Comparison of ENCODE assay signal across 26 cellular contexts in the genomic region with DNA sequence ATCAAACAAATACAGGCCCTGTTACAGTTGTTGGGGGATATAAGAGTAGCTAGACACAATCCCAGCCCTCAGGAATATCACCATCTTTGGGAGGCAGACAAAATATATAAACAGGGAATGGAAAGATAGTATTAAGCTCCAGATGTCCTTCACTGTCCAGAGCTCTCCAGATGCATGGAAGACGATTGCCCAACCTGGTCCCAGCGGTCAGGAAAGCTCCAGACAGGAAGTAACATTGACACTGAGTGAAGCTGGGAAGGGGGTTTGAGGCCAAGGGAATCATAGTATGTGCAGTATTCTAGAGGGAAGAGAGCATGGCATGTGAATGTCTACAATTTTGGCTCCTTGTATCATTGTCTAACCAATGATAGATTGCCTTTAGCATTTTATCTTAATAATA.
"Had no signal": no experiment of that assay in that cellular context is flagged by ENCODE, and none has a peak within 500 bp of the region (broad histone marks: within the 10 kb centered on the region; RNA-seq: fewer than 3 reads in every experiment).

No MANE protein-coding gene starts in this region.

- H3K36me3 ChIP-seq: brain microvascular endothelial cell, Peyer's patch had no signal

- H3K9me3 ChIP-seq: Peyer's patch had no signal

- H3K27ac ChIP-seq: brain microvascular endothelial cell, Peyer's patch had no signal

- H3K27me3 ChIP-seq: brain microvascular endothelial cell, Peyer's patch had no signal

- H3K4me3 ChIP-seq: K562, Peyer's patch had no signal

- ATAC-seq: activated CD8-positive, alpha-beta T cell treated with anti-CD3 and anti-CD28 coated beads, Interleukin-2, amount 10 ng/mL, durations not matched to agents 7 days and 5 days; activated naive CD4-positive, alpha-beta T cell treated with anti-CD3 and anti-CD28 coated beads, Interleukin-2, amount 50 U/mL, for 72 hours; activated naive CD8-positive, alpha-beta T cell treated with anti-CD3 and anti-CD28 coated beads, Interleukin-2, amount 50 U/mL, for 24 hours; K562; T-helper 17 cell; WTC11 had no signal

- DNase-seq: activated CD4-positive, alpha-beta T cell treated with anti-CD3 and anti-CD28 coated beads for 48 hours; activated CD4-positive, alpha-beta T cell treated with anti-CD3 and anti-CD28 coated beads, Interleukin-2, amount 50 U/mL, for 4 hours; activated CD4-positive, CD25-positive, alpha-beta regulatory T cell treated with anti-CD3 and anti-CD28 coated beads, Interleukin-2, amount 50 U/mL, for 72 hours; activated CD8-positive, alpha-beta memory T cell treated with anti-CD3 and anti-CD28 coated beads, Interleukin-2, amount 50 U/mL, for 48 hours; activated CD8-positive, alpha-beta T cell treated with anti-CD3 and anti-CD28 coated beads, Interleukin-2, amount 10 ng/mL, durations not matched to agents 7 days and 5 days; activated effector memory CD4-positive, alpha-beta T cell treated with anti-CD3 and anti-CD28 coated beads, Interleukin-2, amount 50 U/mL, for 16 hours; activated naive CD4-positive, alpha-beta T cell treated with Interleukin-2 at 50 U/mL for 16 hours; activated naive CD8-positive, alpha-beta T cell treated with anti-CD3 and anti-CD28 coated beads, Interleukin-2, amount 50 U/mL, for 24 hours; activated T-cell treated with anti-CD3 and anti-CD28 coated beads, Interleukin-2, amount 50 U/mL, for 1 hour; amygdala; brain microvascular endothelial cell; Karpas-422; MM.1S; NCI-H1105; NCI-H1436; NCI-H187; NCI-H2081; NCI-H510A treated with DMSO at 0.1 percent for 48 hours; NCI-H69; Peyer's patch; SIG-M5; T-helper 17 cell; T-helper 9 cell had no signal
